ENCODE assay signal across 2 cellular contexts in genomic region chr6:136764522-136764993, GRCh38.
TF ChIP-seq lines count a peak whose summit lies in the region.

No MANE protein-coding gene starts in this region.

TF ChIP-seq in WTC11, 78 proteins besides CTCF, POLR2A, EP300 and RAD21 (continued from another document):
- no peak for TF ChIP-seq ATF6 (CRISPR knock-in tag; IDR thresholded peaks at IDR 0.05)
- TF ChIP-seq ELF4 (CRISPR knock-in tag; IDR thresholded peaks at IDR 0.05; ENCODE audit: low read depth), result no peak
- TF ChIP-seq ZMAT4 (CRISPR knock-in tag; IDR thresholded peaks at IDR 0.05), result no peak
- no peak for TF ChIP-seq TP53 (CRISPR knock-in tag; IDR thresholded peaks at IDR 0.05)
- TF ChIP-seq KAT7 (CRISPR knock-in tag; IDR thresholded peaks at IDR 0.05; ENCODE audit: borderline replicate concordance), result no peak
- TF ChIP-seq ETV6 (CRISPR knock-in tag; IDR thresholded peaks at IDR 0.05), result no peak
- no peak for TF ChIP-seq JUN (CRISPR knock-in tag; IDR thresholded peaks at IDR 0.05)
- TF ChIP-seq ZNF138 (CRISPR knock-in tag; conservative IDR thresholded peaks at IDR 0.05), result no peak
- TF ChIP-seq ZNF281 (CRISPR knock-in tag; IDR thresholded peaks at IDR 0.05), result no peak
- no peak for TF ChIP-seq ERG (CRISPR knock-in tag; IDR thresholded peaks at IDR 0.05)
- TF ChIP-seq E2F4 (CRISPR knock-in tag; IDR thresholded peaks at IDR 0.05; ENCODE audit: borderline replicate concordance, low read depth), result no peak
- TF ChIP-seq MXD4 (CRISPR knock-in tag; IDR thresholded peaks at IDR 0.05; ENCODE audit: borderline replicate concordance), result no peak
- no peak for TF ChIP-seq ZNF512 (CRISPR knock-in tag; IDR thresholded peaks at IDR 0.05; ENCODE audit: borderline replicate concordance)
TF ChIP-seq in WTC11: peak in this region for 0.

TF ChIP-seq in GM23338, 12 proteins besides CTCF, POLR2A, EP300 and RAD21 (continued from another document):
- TF ChIP-seq ZNF462 (CRISPR knock-in tag; IDR thresholded peaks at IDR 0.05) (no peak), EZH2 (IDR thresholded peaks at IDR 0.05; ENCODE audit: low read depth, unreplicated experiment) (no peak)
